ENCODE assay signal across 8 cellular contexts in the genomic region with DNA sequence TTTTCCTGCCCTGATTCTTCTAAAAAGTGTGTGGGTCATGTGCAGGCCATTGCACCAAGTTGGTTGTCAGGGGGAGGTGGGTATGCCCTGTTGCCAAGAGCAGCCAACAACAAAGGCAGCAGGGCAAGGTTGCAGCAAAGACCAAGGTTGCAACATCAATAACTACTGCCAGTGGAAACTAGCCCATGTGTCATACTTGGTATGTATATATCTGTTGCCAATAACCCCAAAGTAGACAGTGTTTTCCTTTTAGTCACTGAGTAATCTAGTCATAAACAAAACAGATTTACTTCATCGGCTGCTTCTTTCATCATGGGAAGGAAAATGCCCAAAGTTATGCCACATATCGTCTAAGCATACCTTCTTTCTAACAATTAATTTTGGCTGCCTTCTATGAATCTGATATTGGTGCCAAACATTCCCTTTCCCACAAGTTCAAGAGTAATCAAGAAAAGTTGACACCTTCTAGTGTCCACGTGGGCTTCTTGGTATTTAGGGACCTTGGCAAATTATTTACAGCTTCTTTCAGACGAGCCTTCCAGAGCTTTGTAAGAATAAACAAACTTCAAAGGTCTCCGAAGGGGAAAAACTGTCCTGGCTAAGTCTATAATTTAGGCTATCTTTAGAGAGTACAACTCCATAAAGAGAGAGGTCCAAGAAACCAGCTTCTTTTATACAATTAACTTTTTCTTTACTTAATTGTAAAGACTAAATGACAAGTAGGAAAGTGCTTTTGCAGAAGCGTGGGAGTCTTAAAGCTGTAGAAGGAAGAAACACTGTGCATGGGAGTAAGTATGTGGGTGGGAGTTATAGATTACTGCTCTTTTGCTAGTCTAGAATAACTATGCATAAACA. TPM values are rescaled to one million over a fixed set of nuclear protein-coding genes. Genes with fewer than 3 reads are reported as not detected.
A peak's percentile ranks its signal among the peaks of the same experiment; 100 is the strongest.
DNase-seq lines count a peak whose midpoint lies in the region; TF ChIP-seq lines count a peak whose summit lies in the region.

No MANE protein-coding gene starts in this region.

- H3K4me3 ChIP-seq in GM23248 = peak overlapping the region; percentile 60
- H3K4me3 ChIP-seq in right atrium auricular region = no peak overlapping the region
- no peak overlapping the region for H3K4me3 ChIP-seq in MM.1S (ENCODE audit: low read length)

- peaks cover 84% of the 10 kb centered on the region for H3K4me1 Mint-ChIP-seq in activated naive CD4-positive, alpha-beta T cell treated with anti-CD3 and anti-CD28 coated beads for 36 hours (ENCODE audit: low read depth)

- intact Hi-C loops in activated naive CD4-positive, alpha-beta T cell treated with anti-CD3 and anti-CD28 coated beads for 36 hours (cut with micrococcal nuclease) = loop anchor here (1.0 kb wide), 3 partner anchors 10 to 61 kb away; partner anchors contain the start of gene MBNL1

- H3K27me3 ChIP-seq in GM23248 (replicated peaks; ENCODE audit: insufficient read depth) (no peaks in the 10 kb centered on the region), right atrium auricular region (no peaks in the 10 kb centered on the region), MM.1S (replicated peaks; ENCODE audit: insufficient read depth, low read length) (no peaks in the 10 kb centered on the region)

- H3K36me3 Mint-ChIP-seq in activated naive CD4-positive, alpha-beta T cell treated with anti-CD3 and anti-CD28 coated beads for 36 hours (ENCODE audit: low read depth) = peaks cover 2% of the 10 kb centered on the region

- peak overlapping the region; percentile 94 for H3K27ac Mint-ChIP-seq in activated naive CD4-positive, alpha-beta T cell treated with anti-CD3 and anti-CD28 coated beads for 36 hours

- in situ Hi-C loops in GM23248 (cut with MboI) = no loop called here
- in situ Hi-C loops in G401 (cut with HindIII; ENCODE audit: low sequenced_read_pairs) = no loop called here

- no peaks in the 10 kb centered on the region for H3K9me3 Mint-ChIP-seq in activated naive CD4-positive, alpha-beta T cell treated with anti-CD3 and anti-CD28 coated beads for 36 hours

- TF ChIP-seq CTCF in right atrium auricular region (IDR thresholded peaks at IDR 0.05) = no peak
- no peak for TF ChIP-seq CTCF in MM.1S (IDR thresholded peaks at IDR 0.05; ENCODE audit: low read length)

- H3K9me3 ChIP-seq in GM23248 (ENCODE audit: low read depth) (no peaks in the 10 kb centered on the region), right atrium auricular region (no peaks in the 10 kb centered on the region), MM.1S (replicated peaks; ENCODE audit: insufficient read depth, low read length) (no peaks in the 10 kb centered on the region)

- DNase-seq in AG08395 (ENCODE audit: low spot score) = peak; percentile 96
- peak; percentile 99 for DNase-seq in GM23248
- peak; percentile 99 for DNase-seq in NOMO-1 treated with DMSO at 0.1 percent for 48 hours (lab: John Stamatoyannopoulos, UW; ENCODE audit: unreplicated experiment)
- DNase-seq in activated naive CD4-positive, alpha-beta T cell treated with anti-CD3 and anti-CD28 coated beads for 36 hours = peak; percentile 81
- peak; percentile 87 for DNase-seq in right atrium auricular region (ENCODE audit: low spot score)
- peak; percentile 68 for DNase-seq in stimulated activated CD4-positive, alpha-beta T cell treated with anti-CD3 and anti-CD28 coated beads, Interleukin-4, amount 100 ng/mL, for 24 hours
- no peak for DNase-seq in MM.1S
- no peak for DNase-seq in G401 (ENCODE audit: low spot score)

- H2AFZ ChIP-seq in GM23248 (no peak overlapping the region), MM.1S (ENCODE audit: low read length) (no peak overlapping the region)

- CTCF ChIA-PET in activated naive CD4-positive, alpha-beta T cell treated with anti-CD3 and anti-CD28 coated beads for 36 hours (lab: Charles Lee) = interaction anchor here (0.6 to 1.4 kb wide), 4 partner anchors 14 to 16 kb away, joined by 3 to 4 read pairs (median 3); no protein-coding TSS in a partner anchor

- H3K27ac ChIP-seq in GM23248 = peak overlapping the region; percentile 84
- H3K27ac ChIP-seq in right atrium auricular region = peak overlapping the region; percentile 13 to 33
- H3K27ac ChIP-seq in MM.1S (ENCODE audit: low read length) = no peak overlapping the region

- H4K20me1 ChIP-seq in GM23248 (ENCODE audit: insufficient read depth) (no peaks in the 10 kb centered on the region), MM.1S (ENCODE audit: insufficient read depth, low read length) (no peaks in the 10 kb centered on the region)

- H3K4me1 ChIP-seq in GM23248 (ENCODE audit: insufficient read depth) (peaks cover 28% of the 10 kb centered on the region), right atrium auricular region (peaks cover 0 to 25% of the 10 kb centered on the region in 2 donors), MM.1S (ENCODE audit: low read length) (no peaks in the 10 kb centered on the region)

- peak overlapping the region; percentile 88 for H3K4me2 ChIP-seq in GM23248 (ENCODE audit: unreplicated experiment)
- no peak overlapping the region for H3K4me2 ChIP-seq in MM.1S (ENCODE audit: low read depth, low read length)

- H3K9me2 ChIP-seq in GM23248 (ENCODE audit: insufficient read depth) (peaks cover 3% of the 10 kb centered on the region; the same call in 1 of the 2 replicates), MM.1S (replicated peaks; ENCODE audit: insufficient read depth, low read length) (no peaks in the 10 kb centered on the region)

- peak overlapping the region; percentile 71 for H3K9ac ChIP-seq in GM23248
- H3K9ac ChIP-seq in MM.1S (ENCODE audit: low read length) = no peak overlapping the region

- H3K79me2 ChIP-seq in GM23248 (ENCODE audit: insufficient read depth) (no peaks in the 10 kb centered on the region), MM.1S (ENCODE audit: low read length) (no peaks in the 10 kb centered on the region)

- 5% methylated on average over 6 of the region's 6 CpGs for WGBS in GM23248 (ENCODE audit: low coverage in 1 of 2, low lambda C conversion rate in 2 of 2, missing lambda C conversion rate in 2 of 2), 2 experiments

- H3K4me3 Mint-ChIP-seq in activated naive CD4-positive, alpha-beta T cell treated with anti-CD3 and anti-CD28 coated beads for 36 hours = peak overlapping the region; percentile 72

- peaks cover 16% of the 10 kb centered on the region for H3F3A ChIP-seq in GM23248 (ENCODE audit: insufficient read depth)
- H3F3A ChIP-seq in MM.1S (ENCODE audit: insufficient read depth, low read length) = no peaks in the 10 kb centered on the region

- H3K27me3 Mint-ChIP-seq in activated naive CD4-positive, alpha-beta T cell treated with anti-CD3 and anti-CD28 coated beads for 36 hours (ENCODE audit: low read depth) = no peaks in the 10 kb centered on the region

- no peaks in the 10 kb centered on the region for H3K36me3 ChIP-seq in GM23248 (ENCODE audit: low read depth)
- H3K36me3 ChIP-seq in right atrium auricular region = no peaks in the 10 kb centered on the region
- H3K36me3 ChIP-seq in MM.1S (replicated peaks; ENCODE audit: insufficient read depth, low read length) = no peaks in the 10 kb centered on the region

RNA-seq across cellular contexts. Expression of gene MBNL1, which starts 10.1 kb away (rescaled TPM):
- total RNA-seq in GM23248 (2014; rRNA removed; shearing (Covaris generic)) = 251 and 262 TPM in 2 replicates
- 81.7 and 89.5 TPM in 2 replicates for polyA plus RNA-seq in GM23248 (2016; fragmentation: Nextera tagmentation; extraction: Ambion mirVana)
- 100 to 1,000 TPM; 387 to 391 TPM for total RNA-seq in activated naive CD4-positive, alpha-beta T cell treated with anti-CD3 and anti-CD28 coated beads for 36 hours
- total RNA-seq in right atrium auricular region = 100 to 1,000 TPM; 199 to 327 TPM
- total RNA-seq in G401 (2014; rRNA removed; shearing (Covaris generic)) = 31.4 and 61.2 TPM in 2 replicates

Comparison
In these comparisons a context has a peak if more than half of its experiments do, and no peak if none do; other contexts are left out.
1. DNase-seq: peak in AG08395 (single experiment), GM23248 (single experiment), NOMO-1 treated with DMSO at 0.1 percent for 48 hours (single experiment), activated naive CD4-positive, alpha-beta T cell treated with anti-CD3 and anti-CD28 coated beads for 36 hours (single experiment), right atrium auricular region (single experiment) and stimulated activated CD4-positive, alpha-beta T cell treated with anti-CD3 and anti-CD28 coated beads, Interleukin-4, amount 100 ng/mL, for 24 hours (single experiment); none in MM.1S (single experiment) and G401 (single experiment).